In genomic region chr20:4813839-4814695, GRCh38 we compare ENCODE assay signal across 8 cellular contexts. TPM values are rescaled to one million over a fixed set of nuclear protein-coding genes. Genes with fewer than 3 reads are reported as not detected.
A peak's percentile ranks its signal among the peaks of the same experiment; 100 is the strongest.
DNase-seq lines count a peak whose midpoint lies in the region; ATAC-seq and TF ChIP-seq lines count a peak whose summit lies in the region.

No MANE protein-coding gene starts in this region.

- TF ChIP-seq POLR2A in stomach (IDR thresholded peaks at IDR 0.05): no peak

- H3K27ac ChIP-seq in CD8-positive, alpha-beta memory T cell (ENCODE audit: low read depth, low read length): peak overlapping the region; percentile 98
- H3K27ac ChIP-seq in stomach: peak overlapping the region; percentile 38 to 88 (median 80)

- peaks cover 75 to 86% (median 80%) of the 10 kb centered on the region in 3 donors for H3K4me1 Mint-ChIP-seq in CD8-positive, alpha-beta memory T cell
- peaks cover 75% of the 10 kb centered on the region for H3K4me1 Mint-ChIP-seq in activated T-cell treated with anti-CD3 and anti-CD28 coated beads, Interleukin-2, amount 50 U/mL, for 4 hours (ENCODE audit: low read depth)

- POLR2A ChIA-PET in CD8-positive, alpha-beta memory T cell (lab: Charles Lee): interaction anchor here (0.6 to 1.2 kb wide), 3 partner anchors 130 to 312 kb away, joined by 3 to 5 read pairs (median 3); partner anchors contain the start of genes CDS2 and PCNA

- peak overlapping the region; percentile 99 to 100 (median 100) for H3K27ac Mint-ChIP-seq in CD8-positive, alpha-beta memory T cell

- H3K4me3 Mint-ChIP-seq in CD8-positive, alpha-beta memory T cell: peak overlapping the region; percentile 85 to 97 (median 92)
- peak overlapping the region; percentile 89 for H3K4me3 Mint-ChIP-seq in activated T-cell treated with anti-CD3 and anti-CD28 coated beads, Interleukin-2, amount 50 U/mL, for 4 hours

- ATAC-seq in HG03571 (IDR thresholded peaks at IDR 0.05; ENCODE audit: unreplicated experiment): peak; percentile 45
- peak; percentile 66 to 73 for ATAC-seq in activated T-cell treated with anti-CD3 and anti-CD28 coated beads, Interleukin-2, amount 50 U/mL, for 4 hours

- CTCF ChIA-PET in CD8-positive, alpha-beta memory T cell (lab: Charles Lee): interaction anchor here (0.9 to 1.6 kb wide), 10 partner anchors 16 to 391 kb away, joined by 3 to 6 read pairs (median 4); partner anchors contain the start of gene CDS2

- no peaks in the 10 kb centered on the region for H3K9me3 ChIP-seq in CD8-positive, alpha-beta memory T cell (ENCODE audit: low read length)
- no peaks in the 10 kb centered on the region for H3K9me3 ChIP-seq in stomach

- 46 to 68% (median 57%) methylated on average over 11 to 13 of the region's 13 CpGs for WGBS in stomach, 5 donors

- DNase-seq in CD8-positive, alpha-beta memory T cell: peak; percentile 51 to 88 (median 81)
- DNase-seq in GM20000 (ENCODE audit: low spot score) (peak; percentile 84), iPS-NIHi11 (ENCODE audit: low spot score) (peak; percentile 30), stomach (no peak), NCI-H1436 treated with DMSO at 0.1 percent for 48 hours (lab: John Stamatoyannopoulos, UW) (no peak), NCI-H2171 (lab: John Stamatoyannopoulos, UW) (no peak)
- DNase-seq in activated T-cell treated with anti-CD3 and anti-CD28 coated beads, Interleukin-2, amount 50 U/mL, for 4 hours: no peak

- no peaks in the 10 kb centered on the region for H3K27me3 ChIP-seq in CD8-positive, alpha-beta memory T cell (ENCODE audit: insufficient read depth, low read length, poor library complexity, severe bottlenecking)
- peaks cover 0 to 4% (median 0%) of the 10 kb centered on the region in 3 donors for H3K27me3 ChIP-seq in stomach

- TF ChIP-seq EP300 in stomach (IDR thresholded peaks at IDR 0.05): no peak

- peaks cover 0 to 1% of the 10 kb centered on the region in 2 donors for H3K27me3 Mint-ChIP-seq in CD8-positive, alpha-beta memory T cell
- H3K27me3 Mint-ChIP-seq in activated T-cell treated with anti-CD3 and anti-CD28 coated beads, Interleukin-2, amount 50 U/mL, for 4 hours (ENCODE audit: low read depth): no peaks in the 10 kb centered on the region

- peaks cover 0 to 25% (median 0%) of the 10 kb centered on the region in 3 donors for H3K36me3 Mint-ChIP-seq in CD8-positive, alpha-beta memory T cell
- H3K36me3 Mint-ChIP-seq in activated T-cell treated with anti-CD3 and anti-CD28 coated beads, Interleukin-2, amount 50 U/mL, for 4 hours (ENCODE audit: insufficient read depth): peaks cover 13% of the 10 kb centered on the region

- intact Hi-C loops in stomach (cut with DNase I; ENCODE audit: low total_unique reads): no loop called here

- H3K4me1 ChIP-seq in CD8-positive, alpha-beta memory T cell (ENCODE audit: insufficient read depth, low read length): peaks cover 73% of the 10 kb centered on the region
- H3K4me1 ChIP-seq in stomach: peaks cover 6 to 68% (median 20%) of the 10 kb centered on the region in 4 donors

- TF ChIP-seq CTCF in GM20000 (IDR thresholded peaks at IDR 0.05; ENCODE audit: extremely low read depth, missing control alignments): no peak
- TF ChIP-seq CTCF in stomach (IDR thresholded peaks at IDR 0.05): no peak

- H3K4me3 ChIP-seq in CD8-positive, alpha-beta memory T cell (ENCODE audit: low read length): peak overlapping the region; percentile 78
- peak overlapping the region; percentile 11 to 28 (median 14) for H3K4me3 ChIP-seq in stomach

- no peaks in the 10 kb centered on the region for H3K9me3 Mint-ChIP-seq in CD8-positive, alpha-beta memory T cell
- H3K9me3 Mint-ChIP-seq in activated T-cell treated with anti-CD3 and anti-CD28 coated beads, Interleukin-2, amount 50 U/mL, for 4 hours: no peaks in the 10 kb centered on the region

- H3K36me3 ChIP-seq in CD8-positive, alpha-beta memory T cell (ENCODE audit: insufficient read depth, low read length): no peaks in the 10 kb centered on the region
- H3K36me3 ChIP-seq in stomach: no peaks in the 10 kb centered on the region

RNA-seq across cellular contexts. Expression of gene RASSF2, which starts 9.3 kb away (rescaled TPM):
- 10 to 100 TPM; 40.7 to 41.2 TPM for total RNA-seq in CD8-positive, alpha-beta memory T cell
- 45.0 TPM for polyA plus RNA-seq in CD8-positive, alpha-beta memory T cell
- total RNA-seq in activated T-cell treated with anti-CD3 and anti-CD28 coated beads, Interleukin-2, amount 50 U/mL, for 4 hours: 10 to 100 TPM; 17.1 to 19.8 (median 18.4) TPM
- 10 to 100 TPM in 4 of 5 donors, 1 to 10 TPM in 1; 9.3 to 43.0 (median 12.3) TPM for total RNA-seq in stomach
- polyA plus RNA-seq in stomach: 1 to 10 TPM; 2.7 to 8.3 (median 6.4) TPM

Comparison
In these comparisons a context has a peak if more than half of its experiments do, and no peak if none do; other contexts are left out.
1. DNase-seq: peak in CD8-positive, alpha-beta memory T cell (5 of 5), GM20000 (single experiment) and iPS-NIHi11 (single experiment); none in activated T-cell treated with anti-CD3 and anti-CD28 coated beads, Interleukin-2, amount 50 U/mL, for 4 hours (single experiment), stomach (single experiment), NCI-H1436 treated with DMSO at 0.1 percent for 48 hours (single experiment) and NCI-H2171 (single experiment).